8 cellular contexts compared by ENCODE assay signal in genomic region chr13:40672310-40673060, GRCh38. TPM values are rescaled to one million over a fixed set of nuclear protein-coding genes. Genes with fewer than 3 reads are reported as not detected.
DNase-seq lines count a peak whose midpoint lies in the region; ATAC-seq and TF ChIP-seq lines count a peak whose summit lies in the region.

No MANE protein-coding gene starts in this region.

- peak; percentile 80 for DNase-seq in Daoy (ENCODE audit: low read depth)
- DNase-seq in NCI-H1092 treated with DMSO at 0.1 percent for 48 hours (lab: John Stamatoyannopoulos, UW): peak; percentile 71
- DNase-seq in activated T-helper 1 cell treated with anti-CD3 and anti-CD28 coated beads, Interleukin-12 subunit alpha, Interleukin-12 subunit beta, Interleukin-2, Interleukin-4 antibody, amounts not matched to agents 30 ng/mL and 10 ng/mL and 1 ng/mL, durations not matched to agents 14 hours and 24 hours and 36 hours (ENCODE audit: low spot score): no peak
- DNase-seq in right lobe of liver: no peak
- no peak for DNase-seq in activated CD8-positive, alpha-beta memory T cell treated with anti-CD3 and anti-CD28 coated beads, Interleukin-2, amount 10 ng/mL, durations not matched to agents 7 days and 5 days
- DNase-seq in cerebellar nuclear complex (lab: John Stamatoyannopoulos, UW): no peak

- intact Hi-C loops in activated T-helper 1 cell treated with anti-CD3 and anti-CD28 coated beads, Interleukin-12 subunit alpha, Interleukin-12 subunit beta, Interleukin-2, Interleukin-4 antibody, amounts not matched to agents 30 ng/mL and 10 ng/mL and 1 ng/mL, durations not matched to agents 14 hours and 24 hours and 36 hours (cut with micrococcal nuclease): no loop called here
- intact Hi-C loops in right lobe of liver (cut with DNase I): no loop called here

- peak overlapping the region; percentile 62 for H3K27ac Mint-ChIP-seq in activated T-helper 1 cell treated with anti-CD3 and anti-CD28 coated beads, Interleukin-12 subunit alpha, Interleukin-12 subunit beta, Interleukin-2, Interleukin-4 antibody, amounts not matched to agents 30 ng/mL and 10 ng/mL and 1 ng/mL, durations not matched to agents 14 hours and 24 hours and 36 hours
- H3K27ac Mint-ChIP-seq in activated CD8-positive, alpha-beta memory T cell treated with anti-CD3 and anti-CD28 coated beads, Interleukin-2, amount 10 ng/mL, durations not matched to agents 7 days and 5 days: no peak overlapping the region

- no peaks in the 10 kb centered on the region for H3K27me3 ChIP-seq in right lobe of liver

- H3K27me3 Mint-ChIP-seq in activated T-helper 1 cell treated with anti-CD3 and anti-CD28 coated beads, Interleukin-12 subunit alpha, Interleukin-12 subunit beta, Interleukin-2, Interleukin-4 antibody, amounts not matched to agents 30 ng/mL and 10 ng/mL and 1 ng/mL, durations not matched to agents 14 hours and 24 hours and 36 hours (ENCODE audit: insufficient read depth): peaks cover 2% of the 10 kb centered on the region
- no peaks in the 10 kb centered on the region for H3K27me3 Mint-ChIP-seq in activated CD8-positive, alpha-beta memory T cell treated with anti-CD3 and anti-CD28 coated beads, Interleukin-2, amount 10 ng/mL, durations not matched to agents 7 days and 5 days

- no peak for TF ChIP-seq POLR2A in right lobe of liver (IDR thresholded peaks at IDR 0.05)

- H3K9me3 Mint-ChIP-seq in activated T-helper 1 cell treated with anti-CD3 and anti-CD28 coated beads, Interleukin-12 subunit alpha, Interleukin-12 subunit beta, Interleukin-2, Interleukin-4 antibody, amounts not matched to agents 30 ng/mL and 10 ng/mL and 1 ng/mL, durations not matched to agents 14 hours and 24 hours and 36 hours: no peaks in the 10 kb centered on the region
- H3K9me3 Mint-ChIP-seq in activated CD8-positive, alpha-beta memory T cell treated with anti-CD3 and anti-CD28 coated beads, Interleukin-2, amount 10 ng/mL, durations not matched to agents 7 days and 5 days (ENCODE audit: low read depth): no peaks in the 10 kb centered on the region

- H3K27ac ChIP-seq in right lobe of liver: no peak overlapping the region

- H3K4me1 ChIP-seq in right lobe of liver: peaks cover 0 to 14% (median 0%) of the 10 kb centered on the region in 4 donors

- ATAC-seq in right lobe of liver: peak; percentile 44 to 84 (median 63)
- ATAC-seq in activated CD8-positive, alpha-beta memory T cell treated with anti-CD3 and anti-CD28 coated beads, Interleukin-2, amount 10 ng/mL, durations not matched to agents 7 days and 5 days: no peak
- ATAC-seq in HG02571 (IDR thresholded peaks at IDR 0.05; ENCODE audit: unreplicated experiment): no peak
- no peak for ATAC-seq in HG02973 (IDR thresholded peaks at IDR 0.05; ENCODE audit: unreplicated experiment)

- no peaks in the 10 kb centered on the region for H3K36me3 ChIP-seq in right lobe of liver

- CTCF ChIA-PET in activated CD8-positive, alpha-beta memory T cell treated with anti-CD3 and anti-CD28 coated beads, Interleukin-2, amount 10 ng/mL, durations not matched to agents 7 days and 5 days (lab: Charles Lee): interaction anchor here (1.2 to 1.7 kb wide), 3 partner anchors 10 to 604 kb away, joined by 3 to 9 read pairs (median 3); no protein-coding TSS in a partner anchor

- H3K9me3 ChIP-seq in right lobe of liver: no peaks in the 10 kb centered on the region

- WGBS in right lobe of liver (ENCODE audit: insufficient coverage, low coverage, low lambda C conversion rate, missing lambda C conversion rate): 71% methylated on average over 3 of the region's 3 CpGs

- peaks cover 4% of the 10 kb centered on the region for H3K36me3 Mint-ChIP-seq in activated T-helper 1 cell treated with anti-CD3 and anti-CD28 coated beads, Interleukin-12 subunit alpha, Interleukin-12 subunit beta, Interleukin-2, Interleukin-4 antibody, amounts not matched to agents 30 ng/mL and 10 ng/mL and 1 ng/mL, durations not matched to agents 14 hours and 24 hours and 36 hours (ENCODE audit: low read depth)
- H3K36me3 Mint-ChIP-seq in activated CD8-positive, alpha-beta memory T cell treated with anti-CD3 and anti-CD28 coated beads, Interleukin-2, amount 10 ng/mL, durations not matched to agents 7 days and 5 days: no peaks in the 10 kb centered on the region

- peaks cover 35% of the 10 kb centered on the region for H3K4me1 Mint-ChIP-seq in activated T-helper 1 cell treated with anti-CD3 and anti-CD28 coated beads, Interleukin-12 subunit alpha, Interleukin-12 subunit beta, Interleukin-2, Interleukin-4 antibody, amounts not matched to agents 30 ng/mL and 10 ng/mL and 1 ng/mL, durations not matched to agents 14 hours and 24 hours and 36 hours (ENCODE audit: low read depth)
- peaks cover 16% of the 10 kb centered on the region for H3K4me1 Mint-ChIP-seq in activated CD8-positive, alpha-beta memory T cell treated with anti-CD3 and anti-CD28 coated beads, Interleukin-2, amount 10 ng/mL, durations not matched to agents 7 days and 5 days

- no peak overlapping the region for H3K4me3 Mint-ChIP-seq in activated T-helper 1 cell treated with anti-CD3 and anti-CD28 coated beads, Interleukin-12 subunit alpha, Interleukin-12 subunit beta, Interleukin-2, Interleukin-4 antibody, amounts not matched to agents 30 ng/mL and 10 ng/mL and 1 ng/mL, durations not matched to agents 14 hours and 24 hours and 36 hours
- no peak overlapping the region for H3K4me3 Mint-ChIP-seq in activated CD8-positive, alpha-beta memory T cell treated with anti-CD3 and anti-CD28 coated beads, Interleukin-2, amount 10 ng/mL, durations not matched to agents 7 days and 5 days

- TF ChIP-seq CTCF in right lobe of liver (IDR thresholded peaks at IDR 0.05): no peak

- H3K4me3 ChIP-seq in right lobe of liver: no peak overlapping the region

RNA-seq across cellular contexts. Expression of gene FOXO1, which starts 6.0 kb away (rescaled TPM):
- total RNA-seq in Daoy (2014; rRNA removed; shearing (Covaris generic)): 3.8 and 5.0 TPM in 2 replicates
- 41.9 and 43.1 TPM in 2 replicates for total RNA-seq in activated T-helper 1 cell treated with anti-CD3 and anti-CD28 coated beads, Interleukin-12 subunit alpha, Interleukin-12 subunit beta, Interleukin-2, Interleukin-4 antibody, amounts not matched to agents 30 ng/mL and 10 ng/mL and 1 ng/mL, durations not matched to agents 14 hours and 24 hours and 36 hours
- 10 to 100 TPM; 12.3 to 27.7 (median 14.6) TPM for total RNA-seq in right lobe of liver
- total RNA-seq in activated CD8-positive, alpha-beta memory T cell treated with anti-CD3 and anti-CD28 coated beads, Interleukin-2, amount 10 ng/mL, durations not matched to agents 7 days and 5 days: 10 to 100 TPM; 20.2 to 27.1 TPM

Comparison
In these comparisons a context has a peak if more than half of its experiments do, and no peak if none do; other contexts are left out.
1. DNase-seq: peak in Daoy (single experiment) and NCI-H1092 treated with DMSO at 0.1 percent for 48 hours (single experiment); none in activated T-helper 1 cell treated with anti-CD3 and anti-CD28 coated beads, Interleukin-12 subunit alpha, Interleukin-12 subunit beta, Interleukin-2, Interleukin-4 antibody, amounts not matched to agents 30 ng/mL and 10 ng/mL and 1 ng/mL, durations not matched to agents 14 hours and 24 hours and 36 hours (single experiment), right lobe of liver (0 of 3), activated CD8-positive, alpha-beta memory T cell treated with anti-CD3 and anti-CD28 coated beads, Interleukin-2, amount 10 ng/mL, durations not matched to agents 7 days and 5 days (single experiment) and cerebellar nuclear complex (0 of 2).
2. ATAC-seq: peak in right lobe of liver (4 of 4); none in activated CD8-positive, alpha-beta memory T cell treated with anti-CD3 and anti-CD28 coated beads, Interleukin-2, amount 10 ng/mL, durations not matched to agents 7 days and 5 days (single experiment), HG02571 (single experiment) and HG02973 (single experiment).